ENCODE assay signal across 30 cellular contexts in the genomic region with DNA sequence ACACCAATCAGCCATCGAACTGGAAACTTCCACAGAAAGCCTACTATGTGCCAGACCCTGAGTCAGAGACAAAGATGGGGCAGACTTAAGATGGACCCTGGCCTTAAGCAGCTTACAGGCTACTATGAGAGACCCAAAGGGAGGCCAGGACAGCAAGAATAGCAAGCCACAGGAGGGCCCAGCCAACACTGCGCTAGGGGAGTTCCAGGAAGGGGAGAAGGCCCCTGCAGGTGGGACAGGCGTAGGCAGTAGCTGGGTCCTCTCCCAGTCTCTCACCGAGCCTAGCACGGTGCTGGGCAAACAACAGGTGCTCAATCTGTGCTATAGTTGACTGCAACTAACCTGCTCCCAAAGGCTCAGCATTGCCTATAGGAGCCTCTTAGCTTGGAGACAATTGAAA.
"Had no signal": no experiment of that assay in that cellular context is flagged by ENCODE, and none has a peak within 500 bp of the region (broad histone marks: within the 10 kb centered on the region; RNA-seq: fewer than 3 reads in every experiment).

No MANE protein-coding gene starts in this region.

- DNase-seq: activated B cell treated with CpG ODN at 0.5 μM for 24 hours; activated CD4-positive, alpha-beta T cell treated with anti-CD3 and anti-CD28 coated beads for 48 hours; activated CD4-positive, alpha-beta T cell treated with anti-CD3 and anti-CD28 coated beads, Interleukin-2, amount 50 U/mL, for 1 hour; activated CD4-positive, alpha-beta T cell treated with anti-CD3 and anti-CD28 coated beads, Interleukin-2, amount 50 U/mL, for 48 hours; activated CD8-positive, alpha-beta memory T cell treated with anti-CD3 and anti-CD28 coated beads, Interleukin-2, amount 10 ng/mL, durations not matched to agents 7 days and 5 days; activated CD8-positive, alpha-beta memory T cell treated with anti-CD3 and anti-CD28 coated beads, Interleukin-2, amount 50 U/mL, for 4 hours; activated CD8-positive, alpha-beta T cell treated with anti-CD3 and anti-CD28 coated beads for 36 hours; activated gamma-delta T cell treated with Interleukin-2 at 50 U/mL for 16 hours; activated naive CD4-positive, alpha-beta T cell treated with anti-CD3 and anti-CD28 coated beads, Interleukin-2, amount 50 U/mL, for 16 hours; activated naive CD4-positive, alpha-beta T cell treated with Interleukin-2 at 50 U/mL for 16 hours; activated T-cell treated with anti-CD3 and anti-CD28 coated beads, Interleukin-2, amount 50 U/mL, for 1 hour; activated T-cell treated with anti-CD3 and anti-CD28 coated beads, Interleukin-2, amount 50 U/mL, for 48 hours; amniotic stem cell; anterior cingulate cortex; brain microvascular endothelial cell; caudate nucleus; cortex of kidney; dermis blood vessel endothelial cell; effector CD4-positive, alpha-beta T cell; effector memory CD8-positive, alpha-beta T cell; erythroblast; foreskin keratinocyte; gastrocnemius medialis; glutamatergic neuron; T-helper 1 cell; T-helper 17 cell; T1000; WERI-Rb-1 had no signal

- H3K4me1 ChIP-seq: esophagus muscularis mucosa, foreskin keratinocyte, gastrocnemius medialis had no signal

- H3K27ac ChIP-seq: brain microvascular endothelial cell, esophagus muscularis mucosa, foreskin keratinocyte, gastrocnemius medialis, WERI-Rb-1 had no signal

- H3K9me3 ChIP-seq: esophagus muscularis mucosa, gastrocnemius medialis had no signal

- ATAC-seq: activated CD4-positive, CD25-positive, alpha-beta regulatory T cell treated with anti-CD3 and anti-CD28 coated beads, Interleukin-2, amount 50 U/mL, for 24 hours; activated CD8-positive, alpha-beta memory T cell treated with anti-CD3 and anti-CD28 coated beads, Interleukin-2, amount 10 ng/mL, durations not matched to agents 7 days and 5 days; activated CD8-positive, alpha-beta T cell treated with anti-CD3 and anti-CD28 coated beads for 36 hours; effector memory CD8-positive, alpha-beta T cell; foreskin keratinocyte; gastrocnemius medialis; T-helper 17 cell had no signal

- H3K4me3 ChIP-seq: esophagus muscularis mucosa, gastrocnemius medialis had no signal

- H3K27me3 ChIP-seq: brain microvascular endothelial cell, gastrocnemius medialis had no signal

- H3K36me3 ChIP-seq: brain microvascular endothelial cell, esophagus muscularis mucosa, gastrocnemius medialis, WERI-Rb-1 had no signal
